Comparison of ENCODE assay signal across 9 cellular contexts in genomic region chr12:76080729-76081415, GRCh38. TPM values are rescaled to one million over a fixed set of nuclear protein-coding genes. Genes with fewer than 3 reads are reported as not detected.
DNase-seq lines count a peak whose midpoint lies in the region; ATAC-seq, FAIRE-seq and TF ChIP-seq lines count a peak whose summit lies in the region.
"Had no signal": no experiment of that assay in that cellular context is flagged by ENCODE, and none has a peak within 500 bp of the region (broad histone marks: within the 10 kb centered on the region; RNA-seq: fewer than 3 reads in every experiment).

No MANE protein-coding gene starts in this region.

- no peak for FAIRE-seq in H1 (lab: Jason Lieb, UNC)

- in situ Hi-C loops in GM13976 (cut with MboI; ENCODE audit: low sequenced_read_pairs, unreplicated experiment): loop anchor here (25.0 kb wide), 2 partner anchors 256 to 706 kb away; partner anchors contain the start of gene BBS10

- TF ChIP-seq CTCF in 22Rv1 (IDR thresholded peaks at IDR 0.05) (peak; percentile 46), H1 (IDR thresholded peaks at IDR 0.05; ENCODE audit: control extremely low read depth in 1 of 3, insufficient read depth in 1 of 3, low read depth in 1 of 3, low read length in 3 of 3) (peak in 2 of 3 experiments; percentile 27 to 35; a peak in 2 of 4 replicates), GM13976 (IDR thresholded peaks at IDR 0.05; ENCODE audit: borderline replicate concordance, control extremely low read depth, extremely low read depth, insufficient read depth, missing control alignments) (no peak)

- WGBS in H1 (ENCODE audit: extremely low coverage in 1 of 2, insufficient coverage in 1 of 2, insufficient read length in 1 of 2, insufficient replicate concordance in 2 of 2, low coverage in 1 of 2, low lambda C conversion rate in 2 of 2, missing lambda C conversion rate in 1 of 2), 2 experiments: 73% methylated on average over 6 of the region's 6 CpGs; no CpG with 5 or more reads in 1 of the 2 experiments

- no peak overlapping the region for H2BK15ac ChIP-seq in H1 (ENCODE audit: low read length)

- CTCF ChIA-PET in H1 (lab: Charles Lee; ENCODE audit: partially characterized antibody): interaction anchor here (0.6 to 2.4 kb wide), 9 partner anchors 11 to 256 kb away, joined by 3 to 7 read pairs (median 5); no protein-coding TSS in a partner anchor

- no peak overlapping the region for H3K9ac ChIP-seq in H1 (replicated peaks in 1 of 4; ENCODE audit: extremely low read depth in 1 of 4, low read depth in 3 of 4, low read length in 3 of 4)

- peaks cover 0 to 25% (median 1%) of the 10 kb centered on the region in 4 experiments; a peak in 1 of 8 replicates for H3K36me3 ChIP-seq in H1 (ENCODE audit: control insufficient read depth in 2 of 4, insufficient read depth in 4 of 4, low read length in 3 of 4)

- H2BK12ac ChIP-seq in H1 (ENCODE audit: low read depth, low read length): no peak overlapping the region

- peaks cover 25 to 41% of the 10 kb centered on the region in 2 experiments for H4K20me1 ChIP-seq in H1 (replicated peaks in 1 of 2; ENCODE audit: control insufficient read depth in 1 of 2, insufficient read depth in 2 of 2, low read length in 2 of 2)

- no peak overlapping the region for H3K23ac ChIP-seq in H1 (ENCODE audit: insufficient read length)

- no peak for TF ChIP-seq EP300 in H1 (IDR thresholded peaks at IDR 0.05; ENCODE audit: borderline replicate concordance in 1 of 2, low read depth in 2 of 2, low read length in 2 of 2)

- 0 out of 3 replicates have a peak, but pooled peaks of 1 of the 2 experiments have one; percentile 26 for TF ChIP-seq POLR2A in H1 (IDR thresholded peaks at IDR 0.05; ENCODE audit: control extremely low read depth in 1 of 2, low read depth in 2 of 2, low read length in 2 of 2)

- H2AK5ac ChIP-seq in H1 (ENCODE audit: low read depth, low read length): no peak overlapping the region

- H3K4ac ChIP-seq in H1 (replicated peaks; ENCODE audit: insufficient read length, low read depth, low read length): no peak overlapping the region

- H4K8ac ChIP-seq in H1 (ENCODE audit: extremely low read depth, insufficient read depth, low read length): no peak overlapping the region

- peak overlapping the region; percentile 3; the same call in 1 of the 2 replicates for H3K27ac ChIP-seq in 22Rv1
- H3K27ac ChIP-seq in H1 (ENCODE audit: low read depth, low read length): no peak overlapping the region

- H3K56ac ChIP-seq in H1 (replicated peaks; ENCODE audit: insufficient read length, low read depth, low read length): no peak overlapping the region

- no peak overlapping the region for H2BK120ac ChIP-seq in H1 (replicated peaks; ENCODE audit: low read depth, low read length)

- DNase-seq in COR-L47 (lab: John Stamatoyannopoulos, UW) (peak; percentile 16), NCI-H226 (peak; percentile 45), H1 (ENCODE audit: low read depth in 1 of 2, low spot score in 2 of 2) (no peak), GM13976 (ENCODE audit: low spot score) (no peak), NOMO-1 treated with DMSO at 0.1 percent for 48 hours (lab: John Stamatoyannopoulos, UW; ENCODE audit: unreplicated experiment) (no peak)
- DNase-seq: stimulated activated CD4-positive, alpha-beta T cell treated with anti-CD3 and anti-CD28 coated beads, Interleukin-2, amount 100 ng/mL, for 48 hours had no signal

- H3K18ac ChIP-seq in H1 (ENCODE audit: extremely low read depth, low read length): no peak overlapping the region

- H3K23me2 ChIP-seq in H1 (ENCODE audit: low read depth, low read length): peaks cover 2% of the 10 kb centered on the region; the same call in 1 of the 2 replicates

- no peaks in the 10 kb centered on the region for H3K79me1 ChIP-seq in H1 (ENCODE audit: low read depth, low read length)

- no peak overlapping the region for H2AFZ ChIP-seq in H1 (ENCODE audit: low read length)

- peak overlapping the region; percentile 24 to 56; a peak in 3 of 4 replicates for H3K4me2 ChIP-seq in H1 (ENCODE audit: insufficient read depth in 1 of 2, low read depth in 2 of 2, low read length in 2 of 2)

- H4K5ac ChIP-seq in H1 (ENCODE audit: insufficient read length, low read depth, low read length): no peak overlapping the region

- H3K79me2 ChIP-seq in H1 (ENCODE audit: control insufficient read depth in 1 of 2, insufficient read depth in 2 of 2, low read length in 2 of 2): peaks cover 73 to 83% of the 10 kb centered on the region in 2 experiments

- peaks cover 0 to 19% (median 11%) of the 10 kb centered on the region in 4 experiments; a peak in 5 of 7 replicates for H3K4me1 ChIP-seq in H1 (replicated peaks in 1 of 4; ENCODE audit: control insufficient read depth in 3 of 4, insufficient read depth in 4 of 4, low read length in 3 of 4)

- ATAC-seq in HG02798 (IDR thresholded peaks at IDR 0.05; ENCODE audit: poor library complexity, unreplicated experiment): no peak
- no peak for ATAC-seq in HG02759 (IDR thresholded peaks at IDR 0.05; ENCODE audit: unreplicated experiment)

- TF ChIP-seq RAD21 in H1 (IDR thresholded peaks at IDR 0.05 in 1 of 2, conservative IDR thresholded peaks at IDR 0.05 in 1 of 2; ENCODE audit: low read depth in 2 of 2, low read length in 2 of 2): peak; percentile 49 to 51

- no peaks in the 10 kb centered on the region for H3K27me3 ChIP-seq in H1 (replicated peaks in 1 of 4; ENCODE audit: control insufficient read depth in 3 of 4, extremely low read depth in 1 of 4, insufficient read depth in 3 of 4, low read length in 3 of 4)

- no peak overlapping the region for H4K91ac ChIP-seq in H1 (replicated peaks; ENCODE audit: insufficient read length, low read length)

- peak overlapping the region in 1 of 4 experiments; percentile 97; a peak in 1 of 8 replicates for H3K4me3 ChIP-seq in H1 (ENCODE audit: extremely low read depth in 1 of 4, insufficient read depth in 2 of 4, low read depth in 3 of 4, low read length in 4 of 4)

- H3K14ac ChIP-seq in H1 (ENCODE audit: insufficient read length): no peak overlapping the region

- H3K9me3 ChIP-seq in H1 (ENCODE audit: insufficient read depth in 2 of 2, low read depth in 1 of 2, low read length in 1 of 2): no peaks in the 10 kb centered on the region

- POLR2A ChIA-PET in H1 (lab: Charles Lee; ENCODE audit: partially characterized antibody): interaction anchor here (1.0 to 4.7 kb wide), 7 partner anchors 8 to 569 kb away, joined by 3 to 21 read pairs (median 4); partner anchors contain the start of genes BBS10 and KRR1

- no peak overlapping the region for H2BK5ac ChIP-seq in H1 (ENCODE audit: low read depth, low read length)

- no peak overlapping the region for H2BK20ac ChIP-seq in H1 (ENCODE audit: low read length)

TF ChIP-seq in H1, 55 proteins besides CTCF, POLR2A, EP300 and RAD21:
- TF ChIP-seq PHF8 (conservative IDR thresholded peaks at IDR 0.05; ENCODE audit: low read depth, low read length): no peak

RNA-seq across cellular contexts. Expression of gene NAP1L1, which starts 3.6 kb away (rescaled TPM):
- 1,114 and 1,159 TPM in 2 replicates for total RNA-seq in H1 (2021; fragmentation: NEBNext Ultra II Directional; extraction: Animal tissue kit (Norgen Biotek cat#: 25700))
- polyA plus RNA-seq in H1 (2011; rRNA removed): 145 and 202 TPM in 2 replicates
- 348 TPM for polyA plus RNA-seq in H1 (2011; cell fraction: cytosol; rRNA removed)
- 296 TPM for polyA plus RNA-seq in H1 (2011; cell fraction: nucleus; rRNA removed)
- 563 to 1,179 TPM (median 624 TPM) in 4 replicates for polyA plus RNA-seq in H1 (2012, experiment 1 of 2)
- polyA plus RNA-seq in H1 (2012, experiment 2 of 2): 101 TPM
- 1,709 TPM for polyA plus RNA-seq in H1 (2013, experiment 1 of 2)
- 1,591 TPM for polyA plus RNA-seq in H1 (2013, experiment 2 of 2)
- polyA minus RNA-seq in H1 (2011; rRNA and poly(A)+ RNA removed): 124 and 173 TPM in 2 replicates
- polyA minus RNA-seq in H1 (2011; cell fraction: cytosol; rRNA and poly(A)+ RNA removed): 294 TPM
- 600 TPM for polyA minus RNA-seq in H1 (2011; cell fraction: nucleus; rRNA and poly(A)+ RNA removed)

RNA-seq across cellular contexts. Expression of gene PHLDA1, which starts 49.3 kb away (rescaled TPM):
- 19.4 and 19.8 TPM in 2 replicates for total RNA-seq in H1 (2021; fragmentation: NEBNext Ultra II Directional; extraction: Animal tissue kit (Norgen Biotek cat#: 25700))
- polyA plus RNA-seq in H1 (2011; rRNA removed): 18.6 and 18.9 TPM in 2 replicates
- 14.4 TPM for polyA plus RNA-seq in H1 (2011; cell fraction: cytosol; rRNA removed)
- 8.7 TPM for polyA plus RNA-seq in H1 (2011; cell fraction: nucleus; rRNA removed)
- polyA plus RNA-seq in H1 (2012, experiment 1 of 2): 14.0 to 17.3 TPM (median 16.6 TPM) in 4 replicates
- 8.5 TPM for polyA plus RNA-seq in H1 (2012, experiment 2 of 2)
- 13.1 TPM for polyA plus RNA-seq in H1 (2013, experiment 1 of 2)
- polyA plus RNA-seq in H1 (2013, experiment 2 of 2): 13.4 TPM
- 10.9 and 13.3 TPM in 2 replicates for polyA minus RNA-seq in H1 (2011; rRNA and poly(A)+ RNA removed)
- 27.4 TPM for polyA minus RNA-seq in H1 (2011; cell fraction: cytosol; rRNA and poly(A)+ RNA removed)
- 19.7 TPM for polyA minus RNA-seq in H1 (2011; cell fraction: nucleus; rRNA and poly(A)+ RNA removed)

Comparison
In these comparisons a context has a peak if more than half of its experiments do, and no peak if none do; other contexts are left out.
1. DNase-seq: peak in COR-L47 (single experiment) and NCI-H226 (single experiment); none in H1 (0 of 2), GM13976 (single experiment) and NOMO-1 treated with DMSO at 0.1 percent for 48 hours (single experiment).